Comparison of ENCODE assay signal across 8 cellular contexts in the genomic region with DNA sequence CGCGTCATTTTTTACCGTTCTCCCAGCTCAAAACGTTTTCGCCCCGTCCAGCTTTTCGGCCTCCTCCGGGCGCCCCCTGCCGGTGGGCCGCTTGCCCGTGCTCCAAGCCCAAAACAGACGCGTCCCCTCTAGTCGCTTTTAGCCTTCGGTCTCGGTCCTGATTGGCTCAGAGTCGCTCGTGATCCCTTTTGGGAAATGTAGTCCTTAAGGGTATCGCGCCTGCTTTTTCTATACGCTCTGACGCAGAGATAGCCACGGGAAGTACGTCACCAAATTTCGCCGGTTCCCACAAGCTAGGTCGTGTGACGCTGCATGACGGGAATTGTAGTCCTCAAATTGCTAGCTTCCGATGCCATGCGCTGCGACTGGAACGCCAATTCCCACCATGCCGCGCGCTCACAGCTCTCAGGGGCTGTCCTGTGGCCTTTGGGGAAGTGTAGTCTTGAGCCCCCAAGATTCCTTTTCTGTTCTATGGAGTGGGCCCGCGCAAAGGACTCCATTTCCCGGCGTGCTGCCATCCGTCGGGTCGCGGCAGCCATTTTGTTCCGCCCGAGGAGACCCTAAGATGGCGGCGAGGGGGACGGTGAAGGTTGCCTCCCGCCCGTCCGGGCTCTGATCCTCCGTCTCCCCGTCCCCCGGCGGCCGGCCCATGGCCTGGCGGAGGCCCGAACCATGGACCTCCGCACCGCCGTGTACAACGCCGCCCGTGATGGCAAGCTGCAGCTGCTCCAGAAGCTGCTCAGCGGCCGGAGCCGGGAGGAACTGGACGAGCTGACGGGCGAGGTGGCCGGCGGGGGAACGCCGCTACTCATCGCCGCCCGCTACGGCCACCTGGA. TPM values are rescaled to one million over a fixed set of nuclear protein-coding genes. Genes with fewer than 3 reads are reported as not detected.
DNase-seq lines count a peak whose midpoint lies in the region; ATAC-seq, FAIRE-seq and TF ChIP-seq lines count a peak whose summit lies in the region.

A gene with protein sequence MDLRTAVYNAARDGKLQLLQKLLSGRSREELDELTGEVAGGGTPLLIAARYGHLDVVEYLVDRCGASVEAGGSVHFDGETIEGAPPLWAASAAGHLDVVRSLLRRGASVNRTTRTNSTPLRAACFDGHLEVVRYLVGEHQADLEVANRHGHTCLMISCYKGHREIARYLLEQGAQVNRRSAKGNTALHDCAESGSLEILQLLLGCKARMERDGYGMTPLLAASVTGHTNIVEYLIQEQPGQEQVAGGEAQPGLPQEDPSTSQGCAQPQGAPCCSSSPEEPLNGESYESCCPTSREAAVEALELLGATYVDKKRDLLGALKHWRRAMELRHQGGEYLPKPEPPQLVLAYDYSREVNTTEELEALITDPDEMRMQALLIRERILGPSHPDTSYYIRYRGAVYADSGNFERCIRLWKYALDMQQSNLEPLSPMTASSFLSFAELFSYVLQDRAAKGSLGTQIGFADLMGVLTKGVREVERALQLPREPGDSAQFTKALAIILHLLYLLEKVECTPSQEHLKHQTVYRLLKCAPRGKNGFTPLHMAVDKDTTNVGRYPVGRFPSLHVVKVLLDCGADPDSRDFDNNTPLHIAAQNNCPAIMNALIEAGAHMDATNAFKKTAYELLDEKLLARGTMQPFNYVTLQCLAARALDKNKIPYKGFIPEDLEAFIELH (plus strand): TSS at position 552 of the 836 bp plus-strand sequence. CDS start 121 bp downstream, at position 673.

- DNase-seq in H54 (ENCODE audit: insufficient read length, low spot score) (peak; percentile 95), LoVo (ENCODE audit: low spot score) (peak; percentile 100), RWPE2 (ENCODE audit: low spot score) (peak; percentile 99), fibroblast of mammary gland (ENCODE audit: low read depth) (peak; percentile 100)
- peak; percentile 99 for DNase-seq in activated T-helper 2 cell treated with anti-CD3 and anti-CD28 coated beads, Interferon-gamma antibody, Interleukin-2, Interleukin-4, amounts not matched to agents 10 μg/mL and 5 μg/mL and 100 μg/mL, durations not matched to agents 14 hours and 24 hours and 36 hours (ENCODE audit: low spot score)
- peak; percentile 94 to 100 (median 99) for DNase-seq in naive thymus-derived CD8-positive, alpha-beta T cell
- peak; percentile 95 to 100 (median 99) for DNase-seq in stimulated activated naive CD4-positive, alpha-beta T cell (lab: John Stamatoyannopoulos, UW)

- TF ChIP-seq CTCF in RWPE2 (IDR thresholded peaks at IDR 0.05; ENCODE audit: poor library complexity, severe bottlenecking) (peak; percentile 96), fibroblast of mammary gland (conservative IDR thresholded peaks at IDR 0.05; ENCODE audit: control insufficient read depth, insufficient read depth, low read depth, low read length) (peak; percentile 97)

- H3K27me3 ChIP-seq in RWPE2 (ENCODE audit: insufficient read depth, poor library complexity, severe bottlenecking) = no peaks in the 10 kb centered on the region

- POLR2A ChIA-PET in naive thymus-derived CD8-positive, alpha-beta T cell (lab: Charles Lee) = interaction anchor here (0.6 to 3.1 kb wide), 18 partner anchors 9 to 1102 kb away, joined by 3 to 46 read pairs (median 4); partner anchors contain the start of genes CATSPERD, DPP9, HDGFL2 and KDM4B

- H3K4me3 ChIP-seq in RWPE2 (ENCODE audit: severe bottlenecking) (peak within 1 kb of the TSS; percentile 96), fibroblast of mammary gland (ENCODE audit: control insufficient read depth, low read depth, low read length) (peak within 1 kb of the TSS; percentile 66)

- no peaks in the 10 kb centered on the region for H3K27me3 Mint-ChIP-seq in activated T-helper 2 cell treated with anti-CD3 and anti-CD28 coated beads, Interferon-gamma antibody, Interleukin-2, Interleukin-4, amounts not matched to agents 10 μg/mL and 5 μg/mL and 100 μg/mL, durations not matched to agents 14 hours and 24 hours and 36 hours (ENCODE audit: low read depth)
- peaks cover 0 to 2% (median 0%) of the 10 kb centered on the region in 5 donors for H3K27me3 Mint-ChIP-seq in naive thymus-derived CD8-positive, alpha-beta T cell

- peak; percentile 95 for FAIRE-seq in H54 (lab: Jason Lieb, UNC)

- intact Hi-C loops in activated T-helper 2 cell treated with anti-CD3 and anti-CD28 coated beads, Interferon-gamma antibody, Interleukin-2, Interleukin-4, amounts not matched to agents 10 μg/mL and 5 μg/mL and 100 μg/mL, durations not matched to agents 14 hours and 24 hours and 36 hours (cut with micrococcal nuclease) = loop anchor here (1.0 to 5.0 kb wide), 5 partner anchors 24 to 1001 kb away; partner anchors contain the start of genes DUS3L and MYDGF

- peak; percentile 60; the same call in 1 of the 2 replicates for TF ChIP-seq POLR2A in H54 (IDR thresholded peaks at IDR 0.05; ENCODE audit: low read depth, low read length)

- H3K27ac ChIP-seq in RWPE2 (ENCODE audit: poor library complexity, severe bottlenecking) = peak within 1 kb of the TSS; percentile 63

- peak within 1 kb of the TSS; percentile 89 for H3K4me3 Mint-ChIP-seq in activated T-helper 2 cell treated with anti-CD3 and anti-CD28 coated beads, Interferon-gamma antibody, Interleukin-2, Interleukin-4, amounts not matched to agents 10 μg/mL and 5 μg/mL and 100 μg/mL, durations not matched to agents 14 hours and 24 hours and 36 hours (ENCODE audit: low read depth)
- peak within 1 kb of the TSS; percentile 77 to 92 (median 86) for H3K4me3 Mint-ChIP-seq in naive thymus-derived CD8-positive, alpha-beta T cell

- H3K36me3 ChIP-seq in ES-I3 (ENCODE audit: insufficient read depth, low read length) (peaks cover 9% of the 10 kb centered on the region), RWPE2 (ENCODE audit: low read depth) (peaks cover 19% of the 10 kb centered on the region)

- peaks cover 36% of the 10 kb centered on the region for H3K36me3 Mint-ChIP-seq in activated T-helper 2 cell treated with anti-CD3 and anti-CD28 coated beads, Interferon-gamma antibody, Interleukin-2, Interleukin-4, amounts not matched to agents 10 μg/mL and 5 μg/mL and 100 μg/mL, durations not matched to agents 14 hours and 24 hours and 36 hours (ENCODE audit: low read depth)
- H3K36me3 Mint-ChIP-seq in naive thymus-derived CD8-positive, alpha-beta T cell = peaks cover 0 to 32% (median 6%) of the 10 kb centered on the region in 3 donors

- H3K27ac Mint-ChIP-seq in activated T-helper 2 cell treated with anti-CD3 and anti-CD28 coated beads, Interferon-gamma antibody, Interleukin-2, Interleukin-4, amounts not matched to agents 10 μg/mL and 5 μg/mL and 100 μg/mL, durations not matched to agents 14 hours and 24 hours and 36 hours = peak within 1 kb of the TSS; percentile 82
- peak within 1 kb of the TSS; percentile 81 to 95 (median 89) for H3K27ac Mint-ChIP-seq in naive thymus-derived CD8-positive, alpha-beta T cell

- H3K4me1 ChIP-seq in ES-I3 (ENCODE audit: insufficient read depth, low read length) (no peaks in the 10 kb centered on the region), RWPE2 (ENCODE audit: insufficient read depth, poor library complexity, severe bottlenecking) (peaks cover 10% of the 10 kb centered on the region)

- no peaks in the 10 kb centered on the region for H3K9me3 Mint-ChIP-seq in activated T-helper 2 cell treated with anti-CD3 and anti-CD28 coated beads, Interferon-gamma antibody, Interleukin-2, Interleukin-4, amounts not matched to agents 10 μg/mL and 5 μg/mL and 100 μg/mL, durations not matched to agents 14 hours and 24 hours and 36 hours
- no peaks in the 10 kb centered on the region for H3K9me3 Mint-ChIP-seq in naive thymus-derived CD8-positive, alpha-beta T cell

- H3K9ac ChIP-seq in ES-I3 (ENCODE audit: low read depth, low read length) = peak within 1 kb of the TSS; percentile 59

- H3K9me3 ChIP-seq in ES-I3 (ENCODE audit: control insufficient read depth, insufficient read depth, low read length) (no peaks in the 10 kb centered on the region), RWPE2 (ENCODE audit: severe bottlenecking) (no peaks in the 10 kb centered on the region)

- peak; percentile 94 for ATAC-seq in RWPE2 (ENCODE audit: low read depth)
- peak; percentile 93 to 95 for ATAC-seq in naive thymus-derived CD8-positive, alpha-beta T cell

- H3K4me1 Mint-ChIP-seq in activated T-helper 2 cell treated with anti-CD3 and anti-CD28 coated beads, Interferon-gamma antibody, Interleukin-2, Interleukin-4, amounts not matched to agents 10 μg/mL and 5 μg/mL and 100 μg/mL, durations not matched to agents 14 hours and 24 hours and 36 hours (ENCODE audit: low read depth) = peaks cover 15% of the 10 kb centered on the region
- H3K4me1 Mint-ChIP-seq in naive thymus-derived CD8-positive, alpha-beta T cell = peaks cover 8 to 41% (median 32%) of the 10 kb centered on the region in 4 donors

RNA-seq across cellular contexts. Expression of the gene that starts here (rescaled TPM):
- total RNA-seq in activated T-helper 2 cell treated with anti-CD3 and anti-CD28 coated beads, Interferon-gamma antibody, Interleukin-2, Interleukin-4, amounts not matched to agents 10 μg/mL and 5 μg/mL and 100 μg/mL, durations not matched to agents 14 hours and 24 hours and 36 hours = 18.1 and 18.6 TPM in 2 replicates
- 10 to 100 TPM; 15.1 to 15.2 TPM for total RNA-seq in naive thymus-derived CD8-positive, alpha-beta T cell
- polyA plus RNA-seq in naive thymus-derived CD8-positive, alpha-beta T cell = 1 to 10 TPM; 1.7 to 3.6 (median 2.5) TPM

Comparison
In these comparisons a context has a peak if more than half of its experiments do, and no peak if none do; other contexts are left out.
1. Peak in every context shown above with its lines: DNase-seq, ATAC-seq, H3K4me3 ChIP-seq and H3K27ac ChIP-seq.